ENCODE assay signal across 24 cellular contexts in the genomic region with DNA sequence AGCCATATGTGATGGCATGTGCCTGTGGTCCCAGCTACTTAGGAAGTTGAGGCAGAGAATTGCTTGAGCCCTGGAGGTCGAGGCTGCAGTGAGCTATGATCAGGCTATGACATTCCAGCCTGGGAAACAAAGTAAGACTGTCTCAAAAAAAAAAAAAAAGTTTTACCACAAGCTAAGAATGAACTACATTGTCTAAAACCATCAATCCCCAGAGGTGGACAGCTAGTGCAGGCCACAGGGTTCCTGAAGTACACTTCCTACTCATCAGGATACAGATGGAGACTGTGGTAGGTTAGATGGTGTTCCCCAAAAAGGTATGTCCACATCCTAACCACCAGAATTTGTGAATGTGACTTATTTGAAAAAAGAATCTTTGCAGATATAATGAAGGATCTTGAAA.
DNase-seq lines count a peak whose midpoint lies in the region; ATAC-seq and TF ChIP-seq lines count a peak whose summit lies in the region.
"Had no signal": no experiment of that assay in that cellular context is flagged by ENCODE, and none has a peak within 500 bp of the region (broad histone marks: within the 10 kb centered on the region; RNA-seq: fewer than 3 reads in every experiment).

No MANE protein-coding gene starts in this region.

- H3K4me2 ChIP-seq in BLaER1 treated with 17β-estradiol and CSF1 and Interleukin-3, amounts not matched to agents 10 nM and 100 nM: peak overlapping the region in 10 of 11 experiments; percentile 22 to 91 (median 84); a peak in 18 of 22 replicates
- H3K4me2 ChIP-seq in Karpas-422 (ENCODE audit: low read depth, low read length, poor library complexity, severe bottlenecking): peak overlapping the region; percentile 61
- H3K4me2 ChIP-seq: hepatocyte, SK-N-SH had no signal

- intact Hi-C loops in CD8-positive, alpha-beta T cell (cut with DNase I, micrococcal nuclease): no loop called here

- H3K4me1 Mint-ChIP-seq in CD8-positive, alpha-beta T cell (ENCODE audit: low read depth): peaks cover 68% of the 10 kb centered on the region
- H3K4me1 Mint-ChIP-seq in mesothelial cell of epicardium: peaks cover 27% of the 10 kb centered on the region

- POLR2A ChIA-PET in CD8-positive, alpha-beta T cell (lab: Charles Lee): no interaction called here

- H3K4me3 Mint-ChIP-seq in CD8-positive, alpha-beta T cell: no peak overlapping the region
- no peak overlapping the region for H3K4me3 Mint-ChIP-seq in mesothelial cell of epicardium
- H3K4me3 Mint-ChIP-seq: natural killer cell; stimulated activated memory B cell treated with anti-CD40 and anti-IgM and Interleukin-4, amounts not matched to agents 10 μg/mL and 1 μg/mL and 100 μg/mL, for 72 hours; T-helper 2 cell treated with Interferon-gamma antibody and Interleukin-4, amounts not matched to agents 5 μg/mL and 100 μg/mL, for 36 hours had no signal

- no peaks in the 10 kb centered on the region for H3K9me3 ChIP-seq in BLaER1 treated with 17β-estradiol and CSF1 and Interleukin-3, amounts not matched to agents 10 nM and 100 nM (replicated peaks in 1 of 11)
- H3K9me3 ChIP-seq in CD8-positive, alpha-beta T cell (ENCODE audit: low read length): no peaks in the 10 kb centered on the region
- H3K9me3 ChIP-seq in Karpas-422 (ENCODE audit: low read length): no peaks in the 10 kb centered on the region
- H3K9me3 ChIP-seq in effector memory CD4-positive, alpha-beta T cell (ENCODE audit: control insufficient read depth, low read length): no peaks in the 10 kb centered on the region
- H3K9me3 ChIP-seq: colonic mucosa, left lung, right atrium auricular region, SK-N-SH had no signal

- H3K9me2 ChIP-seq in Karpas-422 (replicated peaks; ENCODE audit: insufficient read depth, low read length): no peaks in the 10 kb centered on the region
- H3K9me2 ChIP-seq: SK-N-SH had no signal

- H3K4me1 ChIP-seq in BLaER1 treated with 17β-estradiol and CSF1 and Interleukin-3, amounts not matched to agents 10 nM and 100 nM: peaks cover 42 to 57% (median 54%) of the 10 kb centered on the region in 10 experiments
- peaks cover 50% of the 10 kb centered on the region for H3K4me1 ChIP-seq in CD8-positive, alpha-beta T cell (ENCODE audit: insufficient read depth, low read length)
- H3K4me1 ChIP-seq in Karpas-422 (ENCODE audit: low read length): peaks cover 36% of the 10 kb centered on the region
- H3K4me1 ChIP-seq in effector memory CD4-positive, alpha-beta T cell (ENCODE audit: control insufficient read depth, insufficient read depth, low read length, poor library complexity, severe bottlenecking): peaks cover 55% of the 10 kb centered on the region

- no peaks in the 10 kb centered on the region for H3K36me3 ChIP-seq in BLaER1 treated with 17β-estradiol and CSF1 and Interleukin-3, amounts not matched to agents 10 nM and 100 nM
- H3K36me3 ChIP-seq in CD8-positive, alpha-beta T cell (ENCODE audit: insufficient read depth, low read length): no peaks in the 10 kb centered on the region
- no peaks in the 10 kb centered on the region for H3K36me3 ChIP-seq in Karpas-422 (ENCODE audit: insufficient read depth, low read length)
- H3K36me3 ChIP-seq in effector memory CD4-positive, alpha-beta T cell (ENCODE audit: control insufficient read depth, insufficient read depth, low read length): no peaks in the 10 kb centered on the region
- H3K36me3 ChIP-seq: colonic mucosa, left lung, right atrium auricular region, WERI-Rb-1 had no signal

- no peak for ATAC-seq in CD8-positive, alpha-beta T cell
- ATAC-seq: esophagus mucosa, left lung, natural killer cell had no signal

- H3K4me3 ChIP-seq in BLaER1 treated with 17β-estradiol and CSF1 and Interleukin-3, amounts not matched to agents 10 nM and 100 nM: no peak overlapping the region
- no peak overlapping the region for H3K4me3 ChIP-seq in CD8-positive, alpha-beta T cell (ENCODE audit: low read depth, low read length)
- no peak overlapping the region for H3K4me3 ChIP-seq in Karpas-422 (ENCODE audit: low read length)
- no peak overlapping the region for H3K4me3 ChIP-seq in effector memory CD4-positive, alpha-beta T cell (ENCODE audit: insufficient read depth, low read depth, low read length, poor library complexity, severe bottlenecking)
- H3K4me3 ChIP-seq: colonic mucosa, hepatocyte, left lung, right atrium auricular region had no signal

- no peak overlapping the region for H3K9ac ChIP-seq in BLaER1 treated with 17β-estradiol and CSF1 and Interleukin-3, amounts not matched to agents 10 nM and 100 nM
- H3K9ac ChIP-seq in Karpas-422 (ENCODE audit: low read length): no peak overlapping the region
- H3K9ac ChIP-seq: SK-N-SH had no signal

- DNase-seq in CD8-positive, alpha-beta T cell: no peak
- no peak for DNase-seq in Karpas-422
- no peak for DNase-seq in effector memory CD4-positive, alpha-beta T cell
- no peak for DNase-seq in NCI-H1105 (lab: John Stamatoyannopoulos, UW)
- no peak for DNase-seq in medulla oblongata (ENCODE audit: extremely low spot score)
- DNase-seq in mesothelial cell of epicardium (ENCODE audit: low spot score in 2 of 2, unreplicated experiment in 2 of 2): no peak
- DNase-seq: activated CD8-positive, alpha-beta memory T cell treated with anti-CD3 and anti-CD28 coated beads, Interleukin-2, amount 50 U/mL, for 48 hours; activated gamma-delta T cell; amniotic stem cell; colonic mucosa; left lung; natural killer cell; NCI-H1694 treated with DMSO at 0.1 percent for 48 hours; RPMI8226; SK-N-SH; stimulated activated CD4-positive, alpha-beta T cell treated with anti-CD3 and anti-CD28 coated beads, Interleukin-4, amount 100 ng/mL, for 1 hour; WERI-Rb-1 had no signal

- TF ChIP-seq CTCF in CD8-positive, alpha-beta T cell (IDR thresholded peaks at IDR 0.05): no peak
- TF ChIP-seq CTCF in mesothelial cell of epicardium (IDR thresholded peaks at IDR 0.05; ENCODE audit: unreplicated experiment): no peak

- H3K79me2 ChIP-seq in Karpas-422 (ENCODE audit: low read length): no peaks in the 10 kb centered on the region

- H3K27ac Mint-ChIP-seq in CD8-positive, alpha-beta T cell: peak overlapping the region; percentile 2
- no peak overlapping the region for H3K27ac Mint-ChIP-seq in mesothelial cell of epicardium
- H3K27ac Mint-ChIP-seq: CD14-positive monocyte; natural killer cell; stimulated activated memory B cell treated with anti-CD40 and anti-IgM and Interleukin-4, amounts not matched to agents 10 μg/mL and 1 μg/mL and 100 μg/mL, for 72 hours; T-helper 2 cell treated with Interferon-gamma antibody and Interleukin-4, amounts not matched to agents 5 μg/mL and 100 μg/mL, for 36 hours had no signal

- no peak overlapping the region for H2AFZ ChIP-seq in Karpas-422 (ENCODE audit: low read length)
- H2AFZ ChIP-seq: hepatocyte had no signal

- H3K27ac ChIP-seq in BLaER1 treated with 17β-estradiol and CSF1 and Interleukin-3, amounts not matched to agents 10 nM and 100 nM: peak overlapping the region in 1 of 11 experiments; percentile 83; a peak in 1 of 22 replicates
- H3K27ac ChIP-seq in CD8-positive, alpha-beta T cell (ENCODE audit: low read depth, low read length): no peak overlapping the region
- H3K27ac ChIP-seq in Karpas-422 (ENCODE audit: low read length): no peak overlapping the region
- H3K27ac ChIP-seq in effector memory CD4-positive, alpha-beta T cell (ENCODE audit: insufficient read depth, low read length, poor library complexity, severe bottlenecking): peak overlapping the region; percentile 22
- H3K27ac ChIP-seq: colonic mucosa, hepatocyte, left lung, right atrium auricular region, WERI-Rb-1 had no signal

- CTCF ChIA-PET in CD8-positive, alpha-beta T cell (lab: Charles Lee): no interaction called here

- H3K9me3 Mint-ChIP-seq in CD8-positive, alpha-beta T cell: no peaks in the 10 kb centered on the region
- H3K9me3 Mint-ChIP-seq in mesothelial cell of epicardium: no peaks in the 10 kb centered on the region
- H3K9me3 Mint-ChIP-seq: natural killer cell; stimulated activated memory B cell treated with anti-CD40 and anti-IgM and Interleukin-4, amounts not matched to agents 10 μg/mL and 1 μg/mL and 100 μg/mL, for 72 hours; T-helper 2 cell treated with Interferon-gamma antibody and Interleukin-4, amounts not matched to agents 5 μg/mL and 100 μg/mL, for 36 hours had no signal

- peaks cover 0 to 11% (median 0%) of the 10 kb centered on the region in 11 experiments; a peak in 7 of 22 replicates for H4K20me1 ChIP-seq in BLaER1 treated with 17β-estradiol and CSF1 and Interleukin-3, amounts not matched to agents 10 nM and 100 nM
- no peaks in the 10 kb centered on the region for H4K20me1 ChIP-seq in Karpas-422 (ENCODE audit: insufficient read depth, low read depth, low read length)

- H3K27me3 ChIP-seq in BLaER1 treated with 17β-estradiol and CSF1 and Interleukin-3, amounts not matched to agents 10 nM and 100 nM: peaks cover 19 to 80% (median 45%) of the 10 kb centered on the region in 11 experiments; a peak in 21 of 22 replicates
- no peaks in the 10 kb centered on the region for H3K27me3 ChIP-seq in CD8-positive, alpha-beta T cell (ENCODE audit: insufficient read depth, low read length)
- no peaks in the 10 kb centered on the region for H3K27me3 ChIP-seq in Karpas-422 (ENCODE audit: low read length)
- no peaks in the 10 kb centered on the region for H3K27me3 ChIP-seq in effector memory CD4-positive, alpha-beta T cell (replicated peaks; ENCODE audit: control insufficient read depth, insufficient read depth, low read length, poor library complexity, severe bottlenecking)
- H3K27me3 ChIP-seq: colonic mucosa, hepatocyte, right atrium auricular region had no signal

- no peaks in the 10 kb centered on the region for H3K27me3 Mint-ChIP-seq in CD8-positive, alpha-beta T cell (ENCODE audit: low read depth)
- no peaks in the 10 kb centered on the region for H3K27me3 Mint-ChIP-seq in mesothelial cell of epicardium (ENCODE audit: low read depth)

- H3K36me3 Mint-ChIP-seq in CD8-positive, alpha-beta T cell: no peaks in the 10 kb centered on the region
- no peaks in the 10 kb centered on the region for H3K36me3 Mint-ChIP-seq in mesothelial cell of epicardium
- H3K36me3 Mint-ChIP-seq: natural killer cell had no signal
